In genomic region chr17:65122836-65123756, GRCh38 we compare ENCODE assay signal across 8 cellular contexts. TPM values are rescaled to one million over a fixed set of nuclear protein-coding genes. Genes with fewer than 3 reads are reported as not detected.
A peak's percentile ranks its signal among the peaks of the same experiment; 100 is the strongest.
DNase-seq lines count a peak whose midpoint lies in the region; ATAC-seq, FAIRE-seq and TF ChIP-seq lines count a peak whose summit lies in the region.

No MANE protein-coding gene starts in this region.

- dilution Hi-C loops in endothelial cell of umbilical vein (cut with MboI; ENCODE audit: extremely low pct_ligation_motif_present, low sequenced_read_pairs) = no loop called here

- no peaks in the 10 kb centered on the region for H4K20me1 ChIP-seq in endothelial cell of umbilical vein (replicated peaks; ENCODE audit: control insufficient read depth, extremely low read depth, insufficient read depth, low read length)

- H2AFZ ChIP-seq in endothelial cell of umbilical vein (ENCODE audit: low read depth, low read length) = peak overlapping the region; percentile 97

- H3K27ac ChIP-seq in CD8-positive, alpha-beta T cell (ENCODE audit: low read depth, low read length) = peak overlapping the region; percentile 46
- H3K27ac ChIP-seq in endothelial cell of umbilical vein (ENCODE audit: insufficient read depth, low read depth, low read length) = peak overlapping the region; percentile 67

- peak; percentile 70 to 89 (median 80) for DNase-seq in CD8-positive, alpha-beta T cell
- peak; percentile 89 for DNase-seq in HT1080 (ENCODE audit: low read depth)
- peak; percentile 80 for DNase-seq in NT2/D1 (ENCODE audit: low read depth, low spot score)
- DNase-seq in activated CD8-positive, alpha-beta memory T cell treated with anti-CD3 and anti-CD28 coated beads, Interleukin-2, amount 50 U/mL, for 4 hours = peak; percentile 77
- peak; percentile 83 for DNase-seq in endothelial cell of umbilical vein (ENCODE audit: low read depth, low spot score)
- DNase-seq in midbrain (lab: John Stamatoyannopoulos, UW) = peak; percentile 79
- DNase-seq in stimulated activated CD8-positive, alpha-beta memory T cell treated with anti-CD3 and anti-CD28 coated beads, Interleukin-15, amount 100 ng/mL, for 4 hours (ENCODE audit: low read depth in 2 of 2) = peak; percentile 66 to 71

- H3K36me3 Mint-ChIP-seq in CD8-positive, alpha-beta T cell = no peaks in the 10 kb centered on the region

- no peaks in the 10 kb centered on the region for H3K9me1 ChIP-seq in endothelial cell of umbilical vein (replicated peaks; ENCODE audit: control insufficient read depth, extremely low read depth, insufficient read depth, low read length)

- no peaks in the 10 kb centered on the region for H3K36me3 ChIP-seq in CD8-positive, alpha-beta T cell (ENCODE audit: insufficient read depth, low read length)
- H3K36me3 ChIP-seq in NT2/D1 (ENCODE audit: insufficient read depth, insufficient read length, low read length) (no peaks in the 10 kb centered on the region), endothelial cell of umbilical vein (ENCODE audit: control insufficient read depth in 2 of 2, extremely low read depth in 1 of 2, insufficient read depth in 2 of 2, low read length in 2 of 2) (no peaks in the 10 kb centered on the region)

- POLR2A ChIA-PET in CD8-positive, alpha-beta T cell (lab: Charles Lee) = interaction anchor here (0.6 to 2.0 kb wide), 4 partner anchors 14 to 203 kb away, joined by 3 to 12 read pairs (median 3); partner anchors contain the start of genes LRRC37A3 and RGS9
- POLR2A ChIA-PET in endothelial cell of umbilical vein (lab: Charles Lee) = interaction anchor here (0.7 to 0.9 kb wide), 2 partner anchors 20 to 148 kb away, joined by 4 to 6 read pairs; no protein-coding TSS in a partner anchor

- FAIRE-seq in endothelial cell of umbilical vein (lab: Jason Lieb, UNC) = peak; percentile 95

- no peaks in the 10 kb centered on the region for H3K27me3 ChIP-seq in CD8-positive, alpha-beta T cell (ENCODE audit: insufficient read depth, low read length)
- H3K27me3 ChIP-seq in NT2/D1 (ENCODE audit: insufficient read depth, insufficient read length) (no peaks in the 10 kb centered on the region), endothelial cell of umbilical vein (ENCODE audit: control insufficient read depth in 2 of 2, insufficient read depth in 2 of 2, low read length in 2 of 2) (peaks cover 6 to 8% of the 10 kb centered on the region in 2 experiments)

- H3K27ac Mint-ChIP-seq in CD8-positive, alpha-beta T cell = peak overlapping the region; percentile 98

- intact Hi-C loops in CD8-positive, alpha-beta T cell (cut with DNase I, micrococcal nuclease) = loop anchor here (1.0 to 5.0 kb wide), 7 partner anchors 14 to 860 kb away; partner anchors contain the start of genes GNA13 (in 1 of the 2), RGS9 (in 1 of the 2) and TEX2 (in 1 of the 2)
- intact Hi-C loops in endothelial cell of umbilical vein (cut with micrococcal nuclease) = loop anchor here (1.0 to 2.0 kb wide), 2 partner anchors 14 to 76 kb away; partner anchors contain the start of gene RGS9

- CTCF ChIA-PET in CD8-positive, alpha-beta T cell (lab: Charles Lee) = interaction anchor here (1.1 to 2.6 kb wide), 3 partner anchors 13 to 75 kb away, joined by 3 to 14 read pairs (median 8); partner anchors contain the start of gene RGS9
- CTCF ChIA-PET in endothelial cell of umbilical vein (lab: Charles Lee) = interaction anchor here (1.0 to 3.2 kb wide), 8 partner anchors 13 to 48 kb away, joined by 3 to 26 read pairs (median 4); partner anchors contain the start of gene RGS9

- H3K27me3 Mint-ChIP-seq in CD8-positive, alpha-beta T cell (ENCODE audit: low read depth) = peaks cover 5% of the 10 kb centered on the region

- peak overlapping the region; percentile 40 for H3K4me3 ChIP-seq in CD8-positive, alpha-beta T cell (ENCODE audit: low read depth, low read length)
- H3K4me3 ChIP-seq in NT2/D1 (ENCODE audit: insufficient read length, low read depth) (peak overlapping the region; percentile 53), endothelial cell of umbilical vein (replicated peaks in 1 of 3; ENCODE audit: insufficient read depth in 1 of 3, low read depth in 1 of 3, low read length in 3 of 3) (peak overlapping the region; percentile 39 to 82 (median 71))

- TF ChIP-seq CTCF in CD8-positive, alpha-beta T cell (IDR thresholded peaks at IDR 0.05) = no peak
- TF ChIP-seq CTCF in endothelial cell of umbilical vein (IDR thresholded peaks at IDR 0.05; ENCODE audit: extremely low read depth in 1 of 2, insufficient read depth in 1 of 2, low read depth in 1 of 2, low read length in 2 of 2) = no peak

- peak overlapping the region; percentile 45 for H3K4me2 ChIP-seq in endothelial cell of umbilical vein (ENCODE audit: insufficient read depth, low read length)

- TSS peak; percentile 94 for BruUV-seq in endothelial cell of umbilical vein (replicated peaks; lab: Mats Ljungman, UMichigan)

- no peaks in the 10 kb centered on the region for H3K9me3 ChIP-seq in CD8-positive, alpha-beta T cell (ENCODE audit: low read length)
- H3K9me3 ChIP-seq in NT2/D1 (ENCODE audit: insufficient read depth, low read length) (no peaks in the 10 kb centered on the region), endothelial cell of umbilical vein (replicated peaks; ENCODE audit: control insufficient read depth, insufficient read depth, low read length) (no peaks in the 10 kb centered on the region)

- no peaks in the 10 kb centered on the region for H3K79me2 ChIP-seq in endothelial cell of umbilical vein (ENCODE audit: control insufficient read depth, insufficient read depth, low read length)

- H3K9me3 Mint-ChIP-seq in CD8-positive, alpha-beta T cell = no peaks in the 10 kb centered on the region

- H3K4me3 Mint-ChIP-seq in CD8-positive, alpha-beta T cell = peak overlapping the region; percentile 87

- peaks cover 14% of the 10 kb centered on the region for H3K4me1 Mint-ChIP-seq in CD8-positive, alpha-beta T cell (ENCODE audit: low read depth)

- peak; percentile 81 for TF ChIP-seq POLR2A in endothelial cell of umbilical vein (IDR thresholded peaks at IDR 0.05; ENCODE audit: low read depth, low read length)

- ATAC-seq in CD8-positive, alpha-beta T cell = peak; percentile 96
- ATAC-seq in GM19468 (IDR thresholded peaks at IDR 0.05; ENCODE audit: extremely low read depth, unreplicated experiment) = peak; percentile 27

- H3K9ac ChIP-seq in NT2/D1 (ENCODE audit: insufficient read length, low read depth) (peak overlapping the region; percentile 65), endothelial cell of umbilical vein (replicated peaks; ENCODE audit: extremely low read depth, insufficient read depth, low read length) (peak overlapping the region; percentile 86)

- peaks cover 6% of the 10 kb centered on the region for H3K4me1 ChIP-seq in CD8-positive, alpha-beta T cell (ENCODE audit: insufficient read depth, low read length)
- H3K4me1 ChIP-seq in NT2/D1 (ENCODE audit: insufficient read depth, insufficient read length) = no peaks in the 10 kb centered on the region
- H3K4me1 ChIP-seq in endothelial cell of umbilical vein (ENCODE audit: control insufficient read depth, extremely low read depth, insufficient read depth, low read length) = peaks cover 14% of the 10 kb centered on the region

TF ChIP-seq in endothelial cell of umbilical vein, 7 proteins besides CTCF, POLR2A, EP300 and RAD21:
- no peak for TF ChIP-seq MAX (IDR thresholded peaks at IDR 0.05; ENCODE audit: insufficient read depth, insufficient read length)
- no peak for TF ChIP-seq JUN (IDR thresholded peaks at IDR 0.05; ENCODE audit: borderline replicate concordance, insufficient read depth, insufficient read length, low read depth)
- no peak for TF ChIP-seq GATA2 (IDR thresholded peaks at IDR 0.05; ENCODE audit: insufficient read depth, insufficient read length, low read depth, low read length)
- TF ChIP-seq POLR2AphosphoS5 (IDR thresholded peaks at IDR 0.05; ENCODE audit: insufficient read depth, low read depth, low read length) = peak; percentile 82
- no peak for TF ChIP-seq FOS (IDR thresholded peaks at IDR 0.05; ENCODE audit: borderline replicate concordance, insufficient read depth, low read length)

RNA-seq across cellular contexts. Expression of gene RGS9, which starts 14.1 kb away (rescaled TPM):
- total RNA-seq in CD8-positive, alpha-beta T cell = 1 to 10 TPM; 1.1 to 1.6 TPM
- 2.2 and 4.0 TPM in 2 replicates for total RNA-seq in HT1080 (2014; rRNA removed; shearing (Covaris generic))
- polyA plus RNA-seq in HT1080 (2015; cell fraction: cytosol; rRNA removed) = 0.97 and 1.2 TPM in 2 replicates
- 0.28 and 0.31 TPM in 2 replicates for polyA plus RNA-seq in HT1080 (2015; cell fraction: nucleus; rRNA removed)
- 1.4 and 1.7 TPM in 2 replicates for total RNA-seq in endothelial cell of umbilical vein
- polyA plus RNA-seq in endothelial cell of umbilical vein = 0.61 and 0.75 TPM in 2 replicates
- 0.79 and 1.0 TPM in 2 replicates for polyA plus RNA-seq in endothelial cell of umbilical vein (2011; cell fraction: cytosol; rRNA removed)
- 0.91 and 1.2 TPM in 2 replicates for polyA plus RNA-seq in endothelial cell of umbilical vein (2011; cell fraction: nucleus; rRNA removed)
- polyA plus RNA-seq in endothelial cell of umbilical vein (2012) = 0.50 and 0.83 TPM in 2 replicates
- 0.68 and 0.85 TPM in 2 replicates for polyA minus RNA-seq in endothelial cell of umbilical vein
- not detected for polyA minus RNA-seq in endothelial cell of umbilical vein (2011; cell fraction: cytosol; rRNA and poly(A)+ RNA removed)
- 0.38 TPM in 1 of 2 replicates, not detected in the other for polyA minus RNA-seq in endothelial cell of umbilical vein (2011; cell fraction: nucleus; rRNA and poly(A)+ RNA removed)

Comparison
In these comparisons a context has a peak if more than half of its experiments do, and no peak if none do; other contexts are left out.
1. Peak in every context shown above with its lines: DNase-seq, ATAC-seq, H3K4me3 ChIP-seq and H3K27ac ChIP-seq.